ENCODE assay signal across 21 cellular contexts in genomic region chr11:94170953-94171352, GRCh38.
"Had no signal": no experiment of that assay in that cellular context is flagged by ENCODE, and none has a peak within 500 bp of the region (broad histone marks: within the 10 kb centered on the region; RNA-seq: fewer than 3 reads in every experiment).

No MANE protein-coding gene starts in this region.

- H3K27ac ChIP-seq: adrenal gland, body of pancreas, colonic mucosa, epithelial cell of prostate, WERI-Rb-1 had no signal

- DNase-seq: activated B cell treated with CpG ODN at 0.5 μM for 24 hours; activated CD8-positive, alpha-beta memory T cell treated with anti-CD3 and anti-CD28 coated beads for 24 hours; aorta; cerebellar nuclear complex; effector CD8-positive, alpha-beta T cell; T-helper 17 cell; T1000 had no signal

- ATAC-seq: activated CD4-positive, CD25-positive, alpha-beta regulatory T cell treated with anti-CD3 and anti-CD28 coated beads, Interleukin-2, amount 50 U/mL, for 24 hours; activated T-cell treated with anti-CD3 and anti-CD28 coated beads, Interleukin-2, amount 50 U/mL, for 4 hours; body of pancreas; T-helper 17 cell had no signal

- H3K9me3 Mint-ChIP-seq: activated naive CD4-positive, alpha-beta T cell treated with anti-CD3 and anti-CD28 coated beads, Interleukin-2, amount 50 U/mL, for 24 hours; activated T-helper 2 cell treated with anti-CD3 and anti-CD28 coated beads, Interferon-gamma antibody, Interleukin-2, Interleukin-4, amounts not matched to agents 10 μg/mL and 5 μg/mL and 100 μg/mL, durations not matched to agents 14 hours and 24 hours and 36 hours; T-helper 2 cell treated with Interferon-gamma antibody and Interleukin-4, amounts not matched to agents 5 μg/mL and 100 μg/mL, for 36 hours had no signal

- H3K9me3 ChIP-seq: adrenal gland, body of pancreas, colonic mucosa had no signal

- H3K4me1 ChIP-seq: body of pancreas, colonic mucosa had no signal

- H3K4me3 Mint-ChIP-seq: activated B cell treated with CpG ODN at 0.5 μM for 24 hours; activated CD8-positive, alpha-beta T cell treated with anti-CD3 and anti-CD28 coated beads for 36 hours; activated naive CD4-positive, alpha-beta T cell treated with anti-CD3 and anti-CD28 coated beads for 36 hours; activated naive CD4-positive, alpha-beta T cell treated with anti-CD3 and anti-CD28 coated beads, Interleukin-2, amount 50 U/mL, for 24 hours; activated naive CD8-positive, alpha-beta T cell treated with anti-CD3 and anti-CD28 coated beads for 36 hours; activated naive CD8-positive, alpha-beta T cell treated with anti-CD3 and anti-CD28 coated beads, Interleukin-2, amount 50 U/mL, for 24 hours; activated T-cell treated with anti-CD3 and anti-CD28 coated beads, Interleukin-2, amount 50 U/mL, for 4 hours; T-helper 17 cell; T-helper 2 cell treated with Interferon-gamma antibody and Interleukin-4, amounts not matched to agents 5 μg/mL and 100 μg/mL, for 36 hours had no signal

- H3K36me3 ChIP-seq: adrenal gland, colonic mucosa had no signal

- H3K4me3 ChIP-seq: adrenal gland, body of pancreas, colonic mucosa had no signal

- H3K27me3 ChIP-seq: adrenal gland, body of pancreas, colonic mucosa had no signal

- H3K27ac Mint-ChIP-seq: activated B cell treated with CpG ODN at 0.5 μM for 24 hours; activated CD8-positive, alpha-beta T cell treated with anti-CD3 and anti-CD28 coated beads for 36 hours; activated naive CD4-positive, alpha-beta T cell treated with anti-CD3 and anti-CD28 coated beads for 36 hours; activated naive CD8-positive, alpha-beta T cell treated with anti-CD3 and anti-CD28 coated beads for 36 hours; activated naive CD8-positive, alpha-beta T cell treated with anti-CD3 and anti-CD28 coated beads, Interleukin-2, amount 50 U/mL, for 24 hours; activated T-helper 2 cell treated with anti-CD3 and anti-CD28 coated beads, Interferon-gamma antibody, Interleukin-2, Interleukin-4, amounts not matched to agents 10 μg/mL and 5 μg/mL and 100 μg/mL, durations not matched to agents 14 hours and 24 hours and 36 hours; T-helper 17 cell; T-helper 2 cell treated with Interferon-gamma antibody and Interleukin-4, amounts not matched to agents 5 μg/mL and 100 μg/mL, for 36 hours had no signal

- H3K27me3 Mint-ChIP-seq: activated B cell treated with CpG ODN at 0.5 μM for 24 hours; activated CD8-positive, alpha-beta T cell treated with anti-CD3 and anti-CD28 coated beads for 36 hours; activated naive CD4-positive, alpha-beta T cell treated with anti-CD3 and anti-CD28 coated beads, Interleukin-2, amount 50 U/mL, for 24 hours; activated naive CD8-positive, alpha-beta T cell treated with anti-CD3 and anti-CD28 coated beads for 36 hours; activated naive CD8-positive, alpha-beta T cell treated with anti-CD3 and anti-CD28 coated beads, Interleukin-2, amount 50 U/mL, for 24 hours; T-helper 17 cell had no signal
